Comparison of ENCODE assay signal across 8 cellular contexts in the genomic region with DNA sequence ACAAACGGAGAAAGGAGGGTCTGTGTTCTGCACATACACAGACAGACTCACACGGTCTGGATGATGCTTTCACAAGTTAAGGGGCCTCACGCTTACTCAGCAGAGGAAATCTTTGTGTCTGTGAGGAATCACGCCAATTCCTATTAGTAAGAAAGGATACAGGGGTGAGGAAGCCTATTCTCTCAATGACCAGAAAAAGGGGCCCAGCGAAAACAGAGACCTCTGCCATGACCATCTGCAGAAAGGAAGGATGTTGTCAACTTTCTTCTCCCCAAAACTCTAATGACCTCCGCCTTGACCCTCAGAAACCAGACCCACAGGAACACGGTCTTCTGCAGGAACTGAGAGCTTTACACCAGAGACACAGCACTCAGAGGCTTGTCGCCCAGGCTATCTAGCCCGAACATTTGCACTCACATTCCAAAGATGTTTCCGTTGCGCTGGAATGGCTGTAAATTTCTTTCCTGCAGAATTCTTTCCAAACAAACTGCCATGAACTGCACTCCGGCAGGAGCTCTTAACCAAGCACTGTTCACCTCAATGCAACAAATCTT.
DNase-seq lines count a peak whose midpoint lies in the region; ATAC-seq, FAIRE-seq and TF ChIP-seq lines count a peak whose summit lies in the region.

No MANE protein-coding gene starts in this region.

- H3K23ac ChIP-seq in trophoblast cell (ENCODE audit: low read length): no peak overlapping the region

- no peak overlapping the region for H3K9ac ChIP-seq in trophoblast cell (ENCODE audit: low read length)

- no peaks in the 10 kb centered on the region for H3K27me3 Mint-ChIP-seq in WTC11 (ENCODE audit: low read depth)

- no peak overlapping the region for H3K14ac ChIP-seq in trophoblast cell (ENCODE audit: low read length)

- no peaks in the 10 kb centered on the region for H3K79me1 ChIP-seq in trophoblast cell (ENCODE audit: low read length)

- TF ChIP-seq CTCF in AG10803 (conservative IDR thresholded peaks at IDR 0.05; ENCODE audit: low read length): no peak
- TF ChIP-seq CTCF in WTC11 (IDR thresholded peaks at IDR 0.05): no peak
- TF ChIP-seq CTCF in heart right ventricle (IDR thresholded peaks at IDR 0.05): no peak

- H4K8ac ChIP-seq in trophoblast cell (ENCODE audit: low read depth, low read length): peak overlapping the region; percentile 47

- peak overlapping the region; percentile 96 for H3K27ac Mint-ChIP-seq in WTC11

- H3K4me3 ChIP-seq in AG10803 (ENCODE audit: low read length): peak overlapping the region; percentile 66
- peak overlapping the region in 9 of 10 donors; percentile 14 to 53 (median 46) for H3K4me3 ChIP-seq in heart right ventricle
- H3K4me3 ChIP-seq in trophoblast cell (ENCODE audit: low read depth, low read length): no peak overlapping the region
- no peak overlapping the region for H3K4me3 ChIP-seq in small intestine (ENCODE audit: low read depth in 1 of 2, low read length in 2 of 2)

- peak overlapping the region; percentile 35 for H3K4me3 Mint-ChIP-seq in WTC11

- H3K27me3 ChIP-seq in heart right ventricle (no peaks in the 10 kb centered on the region), trophoblast cell (ENCODE audit: insufficient read depth, low read length) (no peaks in the 10 kb centered on the region), small intestine (ENCODE audit: control insufficient read depth in 2 of 2, insufficient read depth in 2 of 2, low read length in 2 of 2) (no peaks in the 10 kb centered on the region)

- no peak overlapping the region for H2BK12ac ChIP-seq in trophoblast cell (ENCODE audit: low read length)

- intact Hi-C loops in heart right ventricle (cut with DNase I): loop anchor here in 8 of 10 donors (5.0 to 10.0 kb wide), 10 partner anchors 54 to 287 kb away; no protein-coding TSS in a partner anchor

- H3K4me1 ChIP-seq in heart right ventricle (peaks cover 0 to 88% (median 52%) of the 10 kb centered on the region in 9 donors), trophoblast cell (ENCODE audit: control insufficient read depth in 1 of 2, insufficient read depth in 2 of 2, low read length in 2 of 2) (peaks cover 3 to 12% of the 10 kb centered on the region in 2 experiments), small intestine (ENCODE audit: control insufficient read depth in 2 of 2, insufficient read depth in 1 of 2, low read depth in 1 of 2, low read length in 1 of 2) (peaks cover 0 to 6% of the 10 kb centered on the region in 2 donors)

- H2AK5ac ChIP-seq in trophoblast cell (ENCODE audit: low read length): no peak overlapping the region

- 10 to 15% methylated on average over 12 of the region's 12 CpGs for WGBS in heart right ventricle, 2 donors
- WGBS in trophoblast cell (ENCODE audit: extremely low coverage, insufficient coverage, insufficient read length): no CpG with 5 or more reads among the region's 12 CpGs
- WGBS in small intestine, 3 donors: 31 to 49% (median 46%) methylated on average over 12 of the region's 12 CpGs

- DNase-seq in AG10803 (ENCODE audit: low read depth): peak; percentile 95
- DNase-seq in WTC11 (ENCODE audit: low spot score): peak; percentile 56
- peak; percentile 11 to 48 for DNase-seq in heart right ventricle
- DNase-seq in trophoblast cell: peak; percentile 22 to 72
- DNase-seq in SHP77 treated with DMSO at 0.1 percent for 48 hours (lab: John Stamatoyannopoulos, UW): no peak
- DNase-seq in small intestine: no peak
- no peak for DNase-seq in activated effector memory CD4-positive, alpha-beta T cell treated with Interleukin-2 at 50 U/mL for 16 hours

- no peak overlapping the region for H2AFZ ChIP-seq in trophoblast cell (ENCODE audit: insufficient read depth, low read length, poor library complexity)

- H3K9me3 Mint-ChIP-seq in WTC11: no peaks in the 10 kb centered on the region

- H3K36me3 ChIP-seq in heart right ventricle: no peaks in the 10 kb centered on the region
- H3K36me3 ChIP-seq in trophoblast cell (ENCODE audit: control insufficient read depth in 1 of 2, insufficient read depth in 2 of 2, low read length in 2 of 2): peaks cover 0 to 7% of the 10 kb centered on the region in 2 experiments
- H3K36me3 ChIP-seq in small intestine (ENCODE audit: control insufficient read depth in 2 of 2, insufficient read depth in 2 of 2, low read length in 2 of 2): no peaks in the 10 kb centered on the region

- POLR2A ChIA-PET in WTC11 (lab: Charles Lee): interaction anchor here (0.7 to 1.2 kb wide), 3 partner anchors 14 to 165 kb away, joined by 3 to 4 read pairs (median 3); no protein-coding TSS in a partner anchor

- H3K9me3 ChIP-seq in heart right ventricle: no peaks in the 10 kb centered on the region
- H3K9me3 ChIP-seq in trophoblast cell (ENCODE audit: insufficient read depth, low read depth, low read length): no peaks in the 10 kb centered on the region
- H3K9me3 ChIP-seq in small intestine (ENCODE audit: control insufficient read depth, low read depth): no peaks in the 10 kb centered on the region

- ATAC-seq in WTC11: peak; percentile 88
- peak; percentile 53 to 77 (median 69) for ATAC-seq in heart right ventricle
- no peak for ATAC-seq in GM19455 (IDR thresholded peaks at IDR 0.05; ENCODE audit: unreplicated experiment)

- no peak overlapping the region for H4K91ac ChIP-seq in trophoblast cell (ENCODE audit: low read depth, low read length)

- peak overlapping the region; percentile 39 for H2BK5ac ChIP-seq in trophoblast cell (ENCODE audit: low read depth, low read length, poor library complexity)

- no peak for FAIRE-seq in small intestine (lab: Jason Lieb, UNC)

- H3K36me3 Mint-ChIP-seq in WTC11: no peaks in the 10 kb centered on the region

- peaks cover 86% of the 10 kb centered on the region for H3K4me1 Mint-ChIP-seq in WTC11

- H3K4ac ChIP-seq in trophoblast cell (ENCODE audit: low read depth, low read length): no peak overlapping the region

- peak overlapping the region; percentile 16 to 86 (median 82) for H3K27ac ChIP-seq in heart right ventricle
- H3K27ac ChIP-seq in trophoblast cell (ENCODE audit: low read depth, low read length): peak overlapping the region; percentile 91
- peak overlapping the region in 1 of 2 donors; percentile 78 for H3K27ac ChIP-seq in small intestine (ENCODE audit: low read depth in 1 of 2, low read length in 1 of 2)

- H2BK120ac ChIP-seq in trophoblast cell (ENCODE audit: insufficient read depth, low read length, poor library complexity): no peak overlapping the region

- no peak overlapping the region for H3K18ac ChIP-seq in trophoblast cell (ENCODE audit: low read length)

- peak overlapping the region; percentile 52 for H3K4me2 ChIP-seq in trophoblast cell (ENCODE audit: low read length)

- H3K79me2 ChIP-seq in trophoblast cell (ENCODE audit: control insufficient read depth, insufficient read depth, low read length, poor library complexity): peaks cover 1% of the 10 kb centered on the region

- CTCF ChIA-PET in WTC11 (lab: Charles Lee): interaction anchor here (1.1 to 2.3 kb wide), 4 partner anchors 15 to 380 kb away, joined by 4 to 13 read pairs (median 7); no protein-coding TSS in a partner anchor

- no peak overlapping the region for H4K12ac ChIP-seq in trophoblast cell (ENCODE audit: low read depth, low read length)

TF ChIP-seq in WTC11, 78 proteins besides CTCF, POLR2A, EP300 and RAD21:
- no peak for TF ChIP-seq TEAD4 (CRISPR knock-in tag; IDR thresholded peaks at IDR 0.05)
- no peak for TF ChIP-seq NFYB (CRISPR knock-in tag; conservative IDR thresholded peaks at IDR 0.05; ENCODE audit: low read depth)
- no peak for TF ChIP-seq GABPB1 (CRISPR knock-in tag; IDR thresholded peaks at IDR 0.05)
- 0 out of 2 replicates have a peak, but pooled peaks have one; percentile 48 for TF ChIP-seq ETV6 (CRISPR knock-in tag; IDR thresholded peaks at IDR 0.05)
- TF ChIP-seq RELA (CRISPR knock-in tag; IDR thresholded peaks at IDR 0.05; ENCODE audit: borderline replicate concordance): no peak
- TF ChIP-seq TEAD1 (CRISPR knock-in tag; IDR thresholded peaks at IDR 0.05): peak; percentile 72; the same call in 1 of the 2 replicates

Comparison
In these comparisons a context has a peak if more than half of its experiments do, and no peak if none do; other contexts are left out.
1. DNase-seq: peak in AG10803 (single experiment), WTC11 (single experiment), heart right ventricle (2 of 2) and trophoblast cell (2 of 2); none in SHP77 treated with DMSO at 0.1 percent for 48 hours (single experiment), small intestine (single experiment) and activated effector memory CD4-positive, alpha-beta T cell treated with Interleukin-2 at 50 U/mL for 16 hours (single experiment).
2. H3K4me3 ChIP-seq: peak in AG10803 (single experiment) and heart right ventricle (9 of 10); none in trophoblast cell (single experiment) and small intestine (0 of 2).